Comparison of ENCODE assay signal across 10 cellular contexts in genomic region chr16:75341934-75342811, GRCh38.
DNase-seq lines count a peak whose midpoint lies in the region; ATAC-seq, FAIRE-seq and TF ChIP-seq lines count a peak whose summit lies in the region.
"Had no signal": no experiment of that assay in that cellular context is flagged by ENCODE, and none has a peak within 500 bp of the region (broad histone marks: within the 10 kb centered on the region; RNA-seq: fewer than 3 reads in every experiment).

No MANE protein-coding gene starts in this region.

- DNase-seq in HCT116 (ENCODE audit: low read depth, low spot score) = no peak
- peak; percentile 79 for DNase-seq in astrocyte (ENCODE audit: low read depth)
- peak; percentile 50 for DNase-seq in hepatocyte (ENCODE audit: low spot score)
- no peak for DNase-seq in NCI-H1417 (lab: John Stamatoyannopoulos, UW)
- no peak for DNase-seq in HuH-7.5 (ENCODE audit: low spot score)
- DNase-seq in activated CD4-positive, alpha-beta T cell treated with anti-CD3 and anti-CD28 coated beads, Interleukin-2, amount 50 U/mL, for 48 hours = no peak
- DNase-seq: activated naive CD4-positive, alpha-beta T cell treated with anti-CD3 and anti-CD28 coated beads, Interleukin-2, amount 10 ng/mL, durations not matched to agents 7 days and 5 days; NCI-H1417 treated with DMSO at 0.1 percent for 48 hours had no signal

- no peaks in the 10 kb centered on the region for H3K9me3 ChIP-seq in HCT116 (ENCODE audit: control insufficient read depth in 1 of 2, insufficient read depth in 1 of 2, low read depth in 1 of 2, low read length in 2 of 2)
- H3K9me3 ChIP-seq in astrocyte (ENCODE audit: insufficient read depth, low read depth, low read length) = no peaks in the 10 kb centered on the region
- no peaks in the 10 kb centered on the region for H3K9me3 ChIP-seq in hepatocyte (ENCODE audit: low read depth)
- no peaks in the 10 kb centered on the region for H3K9me3 ChIP-seq in skeletal muscle satellite cell (replicated peaks; ENCODE audit: low read length)

- no peaks in the 10 kb centered on the region for H3K27me3 Mint-ChIP-seq in astrocyte (ENCODE audit: low read depth, unreplicated experiment)
- peaks cover 80% of the 10 kb centered on the region for H3K27me3 Mint-ChIP-seq in stimulated activated memory B cell treated with anti-CD40 and anti-IgM and Interleukin-4, amounts not matched to agents 10 μg/mL and 1 μg/mL and 100 μg/mL, for 72 hours

- H3K4me3 ChIP-seq in HCT116 (replicated peaks in 1 of 2; ENCODE audit: low read depth in 1 of 2, low read length in 2 of 2) (no peak overlapping the region), astrocyte (ENCODE audit: insufficient read depth, low read depth, low read length) (no peak overlapping the region), hepatocyte (no peak overlapping the region), skeletal muscle satellite cell (ENCODE audit: low read length) (peak overlapping the region; percentile 21)

- no peaks in the 10 kb centered on the region for H3K27me3 ChIP-seq in HCT116 (ENCODE audit: insufficient read depth, low read length)
- no peaks in the 10 kb centered on the region for H3K27me3 ChIP-seq in astrocyte (ENCODE audit: insufficient read depth, low read length)
- H3K27me3 ChIP-seq in hepatocyte = no peaks in the 10 kb centered on the region
- H3K27me3 ChIP-seq in skeletal muscle satellite cell (ENCODE audit: control insufficient read depth, insufficient read depth, low read length) = no peaks in the 10 kb centered on the region

- H3K4me2 ChIP-seq in HCT116 (ENCODE audit: low read length) (peak overlapping the region; percentile 24; the same call in 1 of the 2 replicates), astrocyte (ENCODE audit: low read length) (peak overlapping the region; percentile 41), hepatocyte (peak overlapping the region; percentile 38), skeletal muscle satellite cell (ENCODE audit: low read length) (peak overlapping the region; percentile 59)

- H3K36me3 Mint-ChIP-seq in astrocyte (ENCODE audit: low read depth, unreplicated experiment) = peaks cover 3% of the 10 kb centered on the region
- peaks cover 78% of the 10 kb centered on the region for H3K36me3 Mint-ChIP-seq in stimulated activated memory B cell treated with anti-CD40 and anti-IgM and Interleukin-4, amounts not matched to agents 10 μg/mL and 1 μg/mL and 100 μg/mL, for 72 hours

- peak overlapping the region; percentile 72 for H3K27ac Mint-ChIP-seq in astrocyte (ENCODE audit: unreplicated experiment)
- H3K27ac Mint-ChIP-seq in stimulated activated memory B cell treated with anti-CD40 and anti-IgM and Interleukin-4, amounts not matched to agents 10 μg/mL and 1 μg/mL and 100 μg/mL, for 72 hours = no peak overlapping the region
- H3K27ac Mint-ChIP-seq: activated naive CD4-positive, alpha-beta T cell treated with anti-CD3 and anti-CD28 coated beads, Interleukin-2, amount 10 ng/mL, durations not matched to agents 7 days and 5 days had no signal

- H2AFZ ChIP-seq in HCT116 (ENCODE audit: low read depth, low read length, poor library complexity, severe bottlenecking) (no peak overlapping the region), astrocyte (ENCODE audit: low read depth, low read length) (no peak overlapping the region), hepatocyte (no peak overlapping the region)

- no peak for TF ChIP-seq RAD21 in HCT116 (IDR thresholded peaks at IDR 0.05; ENCODE audit: low read depth)

- H3K79me2 ChIP-seq in HCT116 (ENCODE audit: insufficient read depth, low read length) (no peaks in the 10 kb centered on the region), astrocyte (ENCODE audit: insufficient read depth, low read length) (no peaks in the 10 kb centered on the region), hepatocyte (no peaks in the 10 kb centered on the region)

- H3K4me1 Mint-ChIP-seq in astrocyte (ENCODE audit: low read depth, unreplicated experiment) = peaks cover 53% of the 10 kb centered on the region
- H3K4me1 Mint-ChIP-seq in stimulated activated memory B cell treated with anti-CD40 and anti-IgM and Interleukin-4, amounts not matched to agents 10 μg/mL and 1 μg/mL and 100 μg/mL, for 72 hours = no peaks in the 10 kb centered on the region
- H3K4me1 Mint-ChIP-seq: activated naive CD4-positive, alpha-beta T cell treated with anti-CD3 and anti-CD28 coated beads, Interleukin-2, amount 10 ng/mL, durations not matched to agents 7 days and 5 days had no signal

- RAD21 ChIA-PET in HCT116 (lab: Charles Lee; ENCODE audit: low non-redundant PET in 1 of 2, low total read pairs in 2 of 2, uncharacterized antibody in 2 of 2, unreplicated experiment in 2 of 2) = no interaction called here

- BruUV-seq in HCT116 (replicated peaks; lab: Mats Ljungman, UMichigan) = no TSS peak

- no peaks in the 10 kb centered on the region for H3K9me2 ChIP-seq in HCT116 (ENCODE audit: insufficient read depth)
- H3K9me2 ChIP-seq in hepatocyte (replicated peaks; ENCODE audit: insufficient read depth) = no peaks in the 10 kb centered on the region

- TF ChIP-seq POLR2A in HCT116 (IDR thresholded peaks at IDR 0.05; ENCODE audit: borderline replicate concordance, extremely low read depth, insufficient read depth, insufficient read length) = no peak

- CTCF ChIA-PET in HCT116 (lab: Charles Lee) = no interaction called here

- peaks cover 12 to 16% of the 10 kb centered on the region in 2 experiments for H3K4me1 ChIP-seq in HCT116 (ENCODE audit: control insufficient read depth in 1 of 2, insufficient read depth in 2 of 2, low read length in 2 of 2)
- H3K4me1 ChIP-seq in astrocyte (ENCODE audit: insufficient read depth, low read length) = peaks cover 31% of the 10 kb centered on the region
- H3K4me1 ChIP-seq in hepatocyte (ENCODE audit: insufficient read depth) = peaks cover 40% of the 10 kb centered on the region
- peaks cover 42% of the 10 kb centered on the region for H3K4me1 ChIP-seq in skeletal muscle satellite cell (ENCODE audit: control insufficient read depth, insufficient read depth, low read length)

- ATAC-seq in HCT116 = peak; percentile 38; the same call in 1 of the 2 replicates
- no peak for ATAC-seq in stimulated activated memory B cell treated with anti-CD40 and anti-IgM and Interleukin-4, amounts not matched to agents 10 μg/mL and 1 μg/mL and 100 μg/mL, for 72 hours

- TF ChIP-seq CTCF in HCT116 (IDR thresholded peaks at IDR 0.05 in 2 of 3, conservative IDR thresholded peaks at IDR 0.05 in 1 of 3; ENCODE audit: borderline replicate concordance in 1 of 3, insufficient read depth in 1 of 3, low read depth in 2 of 3, low read length in 2 of 3) (no peak), astrocyte (IDR thresholded peaks at IDR 0.05; ENCODE audit: insufficient read depth, low read depth, low read length) (no peak), hepatocyte (IDR thresholded peaks at IDR 0.05; ENCODE audit: poor library complexity) (no peak)

- H3K27ac ChIP-seq in HCT116 (ENCODE audit: low read depth, low read length) (no peak overlapping the region), astrocyte (ENCODE audit: low read depth, low read length) (peak overlapping the region; percentile 31), hepatocyte (peak overlapping the region; percentile 75)

- 35% methylated on average over 3 of the region's 3 CpGs for WGBS in hepatocyte (ENCODE audit: low lambda C conversion rate, missing lambda C conversion rate)

- no peaks in the 10 kb centered on the region for H3K9me3 Mint-ChIP-seq in astrocyte (ENCODE audit: unreplicated experiment)
- no peaks in the 10 kb centered on the region for H3K9me3 Mint-ChIP-seq in stimulated activated memory B cell treated with anti-CD40 and anti-IgM and Interleukin-4, amounts not matched to agents 10 μg/mL and 1 μg/mL and 100 μg/mL, for 72 hours
- H3K9me3 Mint-ChIP-seq: activated naive CD4-positive, alpha-beta T cell treated with anti-CD3 and anti-CD28 coated beads, Interleukin-2, amount 10 ng/mL, durations not matched to agents 7 days and 5 days had no signal

- FAIRE-seq in astrocyte (lab: Jason Lieb, UNC) = no peak

- POLR2A ChIA-PET in HCT116 (lab: Charles Lee) = no interaction called here

- intact Hi-C loops in HCT116 (cut with micrococcal nuclease) = no loop called here

- H3K9ac ChIP-seq in HCT116 (ENCODE audit: low read length) (no peak overlapping the region), astrocyte (ENCODE audit: low read length) (no peak overlapping the region), skeletal muscle satellite cell (ENCODE audit: low read depth, low read length) (peak overlapping the region; percentile 47)

- H4K20me1 ChIP-seq in HCT116 (ENCODE audit: insufficient read depth) (no peaks in the 10 kb centered on the region), astrocyte (ENCODE audit: insufficient read depth, low read length) (no peaks in the 10 kb centered on the region), hepatocyte (ENCODE audit: insufficient read depth, poor library complexity, severe bottlenecking) (no peaks in the 10 kb centered on the region)

- H3K36me3 ChIP-seq in HCT116 (ENCODE audit: control insufficient read depth in 1 of 2, insufficient read depth in 2 of 2, low read length in 2 of 2) (no peaks in the 10 kb centered on the region), astrocyte (ENCODE audit: insufficient read depth, low read length) (no peaks in the 10 kb centered on the region), hepatocyte (replicated peaks; ENCODE audit: insufficient read depth, low read depth) (no peaks in the 10 kb centered on the region), skeletal muscle satellite cell (ENCODE audit: insufficient read depth, low read length) (no peaks in the 10 kb centered on the region)

- H3K4me3 Mint-ChIP-seq in astrocyte (ENCODE audit: unreplicated experiment) = no peak overlapping the region
- no peak overlapping the region for H3K4me3 Mint-ChIP-seq in stimulated activated memory B cell treated with anti-CD40 and anti-IgM and Interleukin-4, amounts not matched to agents 10 μg/mL and 1 μg/mL and 100 μg/mL, for 72 hours
- H3K4me3 Mint-ChIP-seq: activated naive CD4-positive, alpha-beta T cell treated with anti-CD3 and anti-CD28 coated beads, Interleukin-2, amount 10 ng/mL, durations not matched to agents 7 days and 5 days had no signal

TF ChIP-seq in HCT116, 20 proteins besides CTCF, POLR2A, EP300 and RAD21:
- TF ChIP-seq EGR1 (IDR thresholded peaks at IDR 0.05; ENCODE audit: low read depth) (no peak), SP1 (IDR thresholded peaks at IDR 0.05; ENCODE audit: low read depth) (peak; percentile 41; the same call in 1 of the 2 replicates), ELF1 (IDR thresholded peaks at IDR 0.05; ENCODE audit: borderline replicate concordance, low read depth) (no peak), FOSL1 (IDR thresholded peaks at IDR 0.05; ENCODE audit: low read depth) (peak; percentile 18; the same call in 1 of the 2 replicates), JUND (IDR thresholded peaks at IDR 0.05) (peak; percentile 20; the same call in 1 of the 2 replicates)

Comparison
In these comparisons a context has a peak if more than half of its experiments do, and no peak if none do; other contexts are left out.
1. DNase-seq: peak in astrocyte (single experiment) and hepatocyte (single experiment); none in HCT116 (single experiment), NCI-H1417 (0 of 3), HuH-7.5 (single experiment) and activated CD4-positive, alpha-beta T cell treated with anti-CD3 and anti-CD28 coated beads, Interleukin-2, amount 50 U/mL, for 48 hours (0 of 2).
2. Peak in every context shown above with its lines, with median percentiles within 50 percentile points of each other: H3K4me2 ChIP-seq.